8 cellular contexts compared by ENCODE assay signal in the genomic region with DNA sequence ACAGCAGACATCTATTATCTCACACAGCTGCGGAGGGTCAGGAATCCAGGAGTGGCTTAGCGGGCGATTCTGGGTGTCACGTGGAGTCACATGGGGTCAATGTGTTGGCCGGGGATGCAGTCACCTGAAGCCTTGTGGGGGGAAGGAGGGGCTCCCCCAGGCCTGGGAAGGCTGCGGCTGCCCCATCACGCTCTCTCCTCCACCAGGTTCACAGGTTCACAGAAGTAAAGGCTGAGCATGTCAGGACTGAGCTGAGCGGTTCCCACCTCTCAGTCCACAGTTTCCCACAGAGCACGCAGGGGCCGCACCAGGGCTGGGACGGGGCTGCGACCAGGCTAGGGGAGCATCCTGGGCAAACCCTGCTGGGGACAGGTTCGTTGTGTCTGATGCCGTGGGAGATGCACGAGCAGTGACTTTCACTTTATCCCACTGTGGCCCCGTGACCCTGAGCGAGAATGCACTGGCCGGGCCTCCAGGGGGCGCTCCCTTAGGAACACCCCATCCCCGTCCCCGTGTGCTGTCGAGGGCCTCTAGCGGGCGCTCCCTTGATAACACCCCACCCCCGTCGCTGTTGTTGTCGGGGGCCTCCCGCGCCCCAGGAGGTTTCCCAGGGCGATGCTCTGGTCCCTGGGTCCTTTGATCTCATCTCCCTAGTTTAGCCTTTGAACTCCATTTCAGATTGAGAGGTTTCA.
DNase-seq lines count a peak whose midpoint lies in the region; ATAC-seq and TF ChIP-seq lines count a peak whose summit lies in the region.

No MANE protein-coding gene starts in this region.

- peak; percentile 46 for DNase-seq in NK-92 treated with Interleukin-12 subunit alpha and Interleukin-12 subunit beta, amount 100 ng/mL, for 24 hours (lab: John Stamatoyannopoulos, UW)
- DNase-seq in NK-92 (lab: John Stamatoyannopoulos, UW; ENCODE audit: unreplicated experiment) (no peak), NCI-H510A (lab: John Stamatoyannopoulos, UW) (peak; percentile 53), endodermal cell (peak; percentile 95), mucosa of descending colon (peak; percentile 74 to 90 (median 87))
- peak; percentile 76 to 86 for DNase-seq in activated CD8-positive, alpha-beta memory T cell treated with anti-CD3 and anti-CD28 coated beads for 1 hour (ENCODE audit: extremely low read depth in 1 of 2, low read depth in 1 of 2)
- peak; percentile 72 to 82 for DNase-seq in stimulated activated CD8-positive, alpha-beta memory T cell treated with anti-CD3 and anti-CD28 coated beads, Interleukin-4, amount 100 ng/mL, for 1 hour (ENCODE audit: low read depth in 2 of 2, low spot score in 1 of 2)

- H3K27ac Mint-ChIP-seq in endodermal cell = peak overlapping the region; percentile 82

- H3K4me1 Mint-ChIP-seq in endodermal cell = peaks cover 12% of the 10 kb centered on the region

- H3K36me3 ChIP-seq in endodermal cell (ENCODE audit: control insufficient read depth, insufficient read depth, low read length) (peaks cover 4% of the 10 kb centered on the region), mucosa of descending colon (ENCODE audit: low read depth) (no peaks in the 10 kb centered on the region)

- peaks cover 4% of the 10 kb centered on the region for H3K4me1 ChIP-seq in endodermal cell (ENCODE audit: control insufficient read depth, insufficient read depth, low read length)
- H3K4me1 ChIP-seq in mucosa of descending colon (ENCODE audit: low read depth) = no peaks in the 10 kb centered on the region

- H3K9me3 ChIP-seq in endodermal cell (ENCODE audit: control insufficient read depth, low read length) = no peaks in the 10 kb centered on the region
- H3K9me3 ChIP-seq in mucosa of descending colon = no peaks in the 10 kb centered on the region

- H3K4me3 ChIP-seq in endodermal cell (ENCODE audit: low read length) = no peak overlapping the region
- no peak overlapping the region for H3K4me3 ChIP-seq in mucosa of descending colon

- H3K9me3 Mint-ChIP-seq in endodermal cell = no peaks in the 10 kb centered on the region

- 39 to 54% methylated on average over 11 to 30 of the region's 30 CpGs for WGBS in endodermal cell (ENCODE audit: insufficient coverage in 1 of 2, insufficient read length in 1 of 2), 2 experiments

- no peaks in the 10 kb centered on the region for H3K27me3 Mint-ChIP-seq in endodermal cell (ENCODE audit: insufficient read depth)

- intact Hi-C loops in mucosa of descending colon (cut with DNase I, micrococcal nuclease) = no loop called here

- H3K36me3 Mint-ChIP-seq in endodermal cell (ENCODE audit: low read depth) = peaks cover 4% of the 10 kb centered on the region

- H3K27ac ChIP-seq in endodermal cell (ENCODE audit: low read depth, low read length) = no peak overlapping the region

- H3K4me3 Mint-ChIP-seq in endodermal cell = peak overlapping the region; percentile 19

- no peaks in the 10 kb centered on the region for H3K27me3 ChIP-seq in endodermal cell (ENCODE audit: control insufficient read depth, insufficient read depth, low read length, poor library complexity, severe bottlenecking)

- ATAC-seq in HG02884 (IDR thresholded peaks at IDR 0.05; ENCODE audit: unreplicated experiment) = peak; percentile 67
- ATAC-seq in mucosa of descending colon = peak; percentile 89

- no peak overlapping the region for H3K9ac ChIP-seq in endodermal cell (ENCODE audit: extremely low read depth, low read length, poor library complexity, severe bottlenecking)

- TF ChIP-seq CTCF in endodermal cell (conservative IDR thresholded peaks at IDR 0.05) (peak; percentile 99), mucosa of descending colon (IDR thresholded peaks at IDR 0.05) (peak; percentile 93)
